Comparison of ENCODE assay signal across 1 cellular context in the genomic region with DNA sequence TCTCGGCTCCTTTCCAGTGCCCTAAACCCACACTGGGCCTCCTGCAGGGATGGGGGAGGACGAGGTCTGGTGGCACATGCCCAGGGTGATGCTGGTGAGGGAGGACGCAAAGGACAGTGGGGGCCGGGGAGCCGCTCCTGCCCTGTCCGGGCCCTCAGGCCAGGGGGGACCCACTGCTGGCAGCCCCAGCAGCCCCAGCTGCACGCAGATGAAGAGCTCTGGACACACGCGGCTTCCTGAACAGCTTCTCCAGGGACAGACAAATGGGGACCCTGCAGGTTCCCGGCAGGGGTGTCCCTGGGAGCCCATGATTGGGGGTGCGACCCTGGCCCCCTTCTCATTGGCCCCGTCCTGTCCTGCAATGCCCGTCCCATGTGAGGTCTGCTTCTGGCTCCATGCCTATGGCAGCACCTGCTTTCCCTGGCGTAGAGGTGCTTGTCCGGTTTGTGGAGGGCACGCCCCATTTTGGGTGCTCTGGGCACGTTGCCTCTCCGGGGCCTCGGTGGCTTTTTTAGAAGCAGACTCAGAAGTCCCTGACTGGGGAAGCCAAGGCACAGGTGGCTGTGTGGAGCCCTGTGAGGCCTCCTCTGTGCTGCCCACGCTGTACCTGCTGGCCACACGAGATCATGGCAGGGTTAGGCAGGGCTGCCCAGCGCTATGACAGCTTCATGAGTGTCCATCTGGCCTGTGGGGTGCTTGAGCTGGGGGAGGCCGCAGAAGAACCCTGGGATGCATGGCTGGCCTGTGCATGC.
TF ChIP-seq lines count a peak whose summit lies in the region.

No MANE protein-coding gene starts in this region.

TF ChIP-seq in SK-N-SH, 30 proteins besides CTCF, POLR2A, EP300 and RAD21:
- TF ChIP-seq NFIC (IDR thresholded peaks at IDR 0.05; ENCODE audit: borderline replicate concordance) = no peak
- no peak for TF ChIP-seq ELF1 (IDR thresholded peaks at IDR 0.05)
- TF ChIP-seq EZH2phosphoT487 (IDR thresholded peaks at IDR 0.05; ENCODE audit: borderline replicate concordance, low read depth) = no peak
- no peak for TF ChIP-seq JUND (IDR thresholded peaks at IDR 0.05)
- no peak for TF ChIP-seq FOXM1 (IDR thresholded peaks at IDR 0.05; ENCODE audit: low read depth)
- TF ChIP-seq, protein P1, sequence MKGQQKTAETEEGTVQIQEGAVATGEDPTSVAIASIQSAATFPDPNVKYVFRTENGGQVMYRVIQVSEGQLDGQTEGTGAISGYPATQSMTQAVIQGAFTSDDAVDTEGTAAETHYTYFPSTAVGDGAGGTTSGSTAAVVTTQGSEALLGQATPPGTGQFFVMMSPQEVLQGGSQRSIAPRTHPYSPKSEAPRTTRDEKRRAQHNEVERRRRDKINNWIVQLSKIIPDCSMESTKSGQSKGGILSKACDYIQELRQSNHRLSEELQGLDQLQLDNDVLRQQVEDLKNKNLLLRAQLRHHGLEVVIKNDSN (IDR thresholded peaks at IDR 0.05; ENCODE audit: borderline replicate concordance, low read depth) = no peak
- no peak for TF ChIP-seq SMC3 (IDR thresholded peaks at IDR 0.05; ENCODE audit: low read depth, low read length)
